Comparison of ENCODE assay signal across 11 cellular contexts in the genomic region with DNA sequence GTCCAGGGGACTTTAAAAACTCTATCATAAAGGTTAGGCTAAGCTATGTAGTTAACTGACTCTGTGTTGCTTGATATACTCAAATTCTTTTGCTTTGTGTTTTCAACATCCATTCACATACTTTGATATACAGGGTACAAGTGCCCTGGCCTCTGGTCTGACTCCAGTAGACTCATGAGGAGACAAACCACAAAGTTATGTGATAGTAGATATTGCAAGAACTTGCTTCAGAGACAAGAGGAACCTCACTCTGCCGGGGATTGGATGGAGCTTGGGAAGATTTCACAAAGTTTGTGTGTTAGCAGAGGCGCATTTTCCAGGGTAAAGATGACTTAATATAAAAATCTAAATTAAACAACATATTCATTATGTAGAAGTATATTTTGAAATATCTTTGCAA. TPM values are rescaled to one million over a fixed set of nuclear protein-coding genes. Genes with fewer than 3 reads are reported as not detected.
DNase-seq lines count a peak whose midpoint lies in the region; ATAC-seq, FAIRE-seq and TF ChIP-seq lines count a peak whose summit lies in the region.
"Had no signal": no experiment of that assay in that cellular context is flagged by ENCODE, and none has a peak within 500 bp of the region (broad histone marks: within the 10 kb centered on the region; RNA-seq: fewer than 3 reads in every experiment).

No MANE protein-coding gene starts in this region.

- H3K4me1 ChIP-seq in keratinocyte (ENCODE audit: control insufficient read depth, extremely low read depth, insufficient read depth, low read length): peaks cover 7% of the 10 kb centered on the region

- no peaks in the 10 kb centered on the region for H3K9me1 ChIP-seq in keratinocyte (ENCODE audit: control insufficient read depth, extremely low read depth, insufficient read depth, low read length)

- no peak for FAIRE-seq in keratinocyte (lab: Jason Lieb, UNC)

- H3K4me2 ChIP-seq in keratinocyte (ENCODE audit: control insufficient read depth, extremely low read depth, insufficient read depth, low read depth, low read length): peak overlapping the region; percentile 86

- H3K9ac ChIP-seq in keratinocyte (ENCODE audit: control insufficient read depth, extremely low read depth, insufficient read depth, low read length): peak overlapping the region; percentile 98

- H3K4me3 ChIP-seq in HFF-Myc (replicated peaks; ENCODE audit: low read depth, low read length): peak overlapping the region; percentile 63
- H3K4me3 ChIP-seq in keratinocyte (ENCODE audit: control insufficient read depth in 2 of 3, extremely low read depth in 1 of 3, insufficient read depth in 2 of 3, low read depth in 1 of 3, low read length in 3 of 3): peak overlapping the region; percentile 53 to 91 (median 76)

- dilution Hi-C loops in keratinocyte (cut with MboI; ENCODE audit: extremely low pct_ligation_motif_present, low sequenced_read_pairs): no loop called here

- no peaks in the 10 kb centered on the region for H3K36me3 ChIP-seq in keratinocyte (ENCODE audit: control insufficient read depth in 2 of 2, extremely low read depth in 1 of 2, insufficient read depth in 2 of 2, low read length in 2 of 2)

- H3K27me3 ChIP-seq in keratinocyte (ENCODE audit: control insufficient read depth, extremely low read depth, insufficient read depth, low read length): no peaks in the 10 kb centered on the region

- H3K9me3 ChIP-seq in keratinocyte (ENCODE audit: control insufficient read depth, low read depth, low read length): no peaks in the 10 kb centered on the region

- H2AFZ ChIP-seq in keratinocyte (ENCODE audit: control insufficient read depth, low read length): no peak overlapping the region

- peaks cover 30% of the 10 kb centered on the region for H3K79me2 ChIP-seq in keratinocyte (ENCODE audit: control insufficient read depth, insufficient read depth, low read length)

- H3K27ac ChIP-seq in keratinocyte (ENCODE audit: control insufficient read depth, insufficient read depth, low read length): peak overlapping the region; percentile 95

- H4K20me1 ChIP-seq in keratinocyte (ENCODE audit: control insufficient read depth, extremely low read depth, insufficient read depth, low read length): no peaks in the 10 kb centered on the region

- TF ChIP-seq CTCF in HFF-Myc (IDR thresholded peaks at IDR 0.05; ENCODE audit: low read depth, low read length, missing control alignments) (no peak), keratinocyte (optimal IDR thresholded peaks at IDR 0.05 in 1 of 3, IDR thresholded peaks at IDR 0.05 in 1 of 3, conservative IDR thresholded peaks at IDR 0.05 in 1 of 3; ENCODE audit: extremely low read depth in 1 of 3, insufficient read depth in 2 of 3, low read length in 3 of 3) (no peak)

- ATAC-seq in HG02970 (IDR thresholded peaks at IDR 0.05; ENCODE audit: low FRiP score, unreplicated experiment) (no peak), GM18498 (IDR thresholded peaks at IDR 0.05; ENCODE audit: unreplicated experiment) (no peak)

- DNase-seq in AG08395 (ENCODE audit: low spot score) (peak; percentile 68), HFF-Myc (ENCODE audit: extremely low read depth, low read depth) (no peak), SKM-1 treated with dmso at 0.1 percent for 144 hours (lab: John Stamatoyannopoulos, UW; ENCODE audit: unreplicated experiment) (peak; percentile 50), keratinocyte (ENCODE audit: low read depth, low spot score) (no peak), T-helper 1 cell (no peak), NCI-H1092 (lab: John Stamatoyannopoulos, UW) (no peak)
- DNase-seq: central memory CD4-positive, alpha-beta T cell; DMS79 treated with DMSO at 0.1 percent for 48 hours; NCI-H2081 treated with DMSO at 0.1 percent for 48 hours had no signal

RNA-seq across cellular contexts. Expression of a gene that starts 1.4 kb away (rescaled TPM):
- polyA plus RNA-seq in keratinocyte: 5.5 to 12.0 TPM (median 8.7 TPM) in 3 replicates
- polyA plus RNA-seq in keratinocyte (2011; ENCODE audit: low read depth): 6.2 TPM
- 2.7 and 4.9 TPM in 2 replicates for polyA plus RNA-seq in keratinocyte (2011; cell fraction: cytosol; rRNA removed)
- 17.4 and 23.3 TPM in 2 replicates for polyA plus RNA-seq in keratinocyte (2011; cell fraction: nucleus; rRNA removed)
- 4.0 and 4.3 TPM in 2 replicates for polyA plus RNA-seq in keratinocyte (2012; ENCODE audit: low replicate concordance)
- polyA minus RNA-seq in keratinocyte: 0.26 to 4.1 TPM (median 3.8 TPM) in 3 replicates
- 2.3 TPM for polyA minus RNA-seq in keratinocyte (2011; cell fraction: cytosol; rRNA and poly(A)+ RNA removed)
- polyA minus RNA-seq in keratinocyte (2011; cell fraction: nucleus; rRNA and poly(A)+ RNA removed): 3.5 and 8.5 TPM in 2 replicates

Comparison
In these comparisons a context has a peak if more than half of its experiments do, and no peak if none do; other contexts are left out.
1. DNase-seq: peak in AG08395 (single experiment) and SKM-1 treated with dmso at 0.1 percent for 144 hours (single experiment); none in HFF-Myc (single experiment), keratinocyte (single experiment), T-helper 1 cell (0 of 5) and NCI-H1092 (single experiment).